In genomic region chr10:97298223-97298571, GRCh38 we compare ENCODE assay signal across 16 cellular contexts.
"Had no signal": no experiment of that assay in that cellular context is flagged by ENCODE, and none has a peak within 500 bp of the region (broad histone marks: within the 10 kb centered on the region; RNA-seq: fewer than 3 reads in every experiment).

No MANE protein-coding gene starts in this region.

- H3K27me3 Mint-ChIP-seq: central memory CD8-positive, alpha-beta T cell; stimulated activated naive CD8-positive, alpha-beta T cell treated with anti-CD3 and anti-CD28 coated beads, Interleukin-15, amount 100 ng/mL, for 72 hours had no signal

- DNase-seq: activated CD4-positive, alpha-beta T cell treated with anti-CD3 and anti-CD28 coated beads, Interleukin-2, amount 50 U/mL, for 4 hours; activated CD4-positive, CD25-positive, alpha-beta regulatory T cell treated with anti-CD3 and anti-CD28 coated beads, Interleukin-2, amount 50 U/mL, for 72 hours; activated T-cell treated with anti-CD3 and anti-CD28 coated beads, Interleukin-2, amount 50 U/mL, for 1 hour; sigmoid colon; stimulated activated CD4-positive, alpha-beta T cell treated with anti-CD3 and anti-CD28 coated beads, Interleukin-1b, Interleukin-23, amount 100 ng/mL, for 48 hours; stimulated activated naive CD8-positive, alpha-beta T cell treated with anti-CD3 and anti-CD28 coated beads, Interleukin-15, amount 100 ng/mL, for 72 hours; T-helper 1 cell; T1000; upper lobe of right lung had no signal

- H3K9me3 ChIP-seq: sigmoid colon, upper lobe of right lung had no signal

- H3K27ac Mint-ChIP-seq: activated naive CD4-positive, alpha-beta T cell treated with anti-CD3 and anti-CD28 coated beads, Interleukin-2, amount 50 U/mL, for 72 hours; activated T-helper 2 cell treated with anti-CD3 and anti-CD28 coated beads, Interferon-gamma antibody, Interleukin-2, Interleukin-4, amounts not matched to agents 10 μg/mL and 5 μg/mL and 100 μg/mL, durations not matched to agents 14 hours and 24 hours and 36 hours; natural killer cell treated with Interleukin-12 subunit alpha and Interleukin-12 subunit beta and Interleukin-15 and Interleukin-18, amount 100 ng/mL, for 72 hours had no signal

- H3K4me3 ChIP-seq: coronary artery, sigmoid colon, upper lobe of right lung had no signal

- H3K27me3 ChIP-seq: sigmoid colon, upper lobe of right lung had no signal

- H3K4me1 ChIP-seq: sigmoid colon, upper lobe of right lung had no signal

- ATAC-seq: activated naive CD4-positive, alpha-beta T cell treated with anti-CD3 and anti-CD28 coated beads, Interleukin-2, amount 50 U/mL, for 72 hours; esophagus mucosa; natural killer cell treated with Interleukin-12 subunit alpha and Interleukin-12 subunit beta and Interleukin-15 and Interleukin-18, amount 100 ng/mL, for 72 hours; stimulated activated naive CD8-positive, alpha-beta T cell treated with anti-CD3 and anti-CD28 coated beads, Interleukin-15, amount 100 ng/mL, for 72 hours had no signal

- H3K36me3 Mint-ChIP-seq: activated naive CD4-positive, alpha-beta T cell treated with anti-CD3 and anti-CD28 coated beads, Interleukin-2, amount 50 U/mL, for 72 hours; brain; natural killer cell treated with Interleukin-12 subunit alpha and Interleukin-12 subunit beta and Interleukin-15 and Interleukin-18, amount 100 ng/mL, for 72 hours had no signal

- H3K4me3 Mint-ChIP-seq: brain; central memory CD8-positive, alpha-beta T cell; natural killer cell treated with Interleukin-12 subunit alpha and Interleukin-12 subunit beta and Interleukin-15 and Interleukin-18, amount 100 ng/mL, for 72 hours; stimulated activated naive CD8-positive, alpha-beta T cell treated with anti-CD3 and anti-CD28 coated beads, Interleukin-15, amount 100 ng/mL, for 72 hours had no signal

- H3K9me3 Mint-ChIP-seq: activated naive CD4-positive, alpha-beta T cell treated with anti-CD3 and anti-CD28 coated beads, Interleukin-2, amount 50 U/mL, for 72 hours; activated T-helper 2 cell treated with anti-CD3 and anti-CD28 coated beads, Interferon-gamma antibody, Interleukin-2, Interleukin-4, amounts not matched to agents 10 μg/mL and 5 μg/mL and 100 μg/mL, durations not matched to agents 14 hours and 24 hours and 36 hours; brain; central memory CD8-positive, alpha-beta T cell; natural killer cell treated with Interleukin-12 subunit alpha and Interleukin-12 subunit beta and Interleukin-15 and Interleukin-18, amount 100 ng/mL, for 72 hours; stimulated activated naive CD8-positive, alpha-beta T cell treated with anti-CD3 and anti-CD28 coated beads, Interleukin-15, amount 100 ng/mL, for 72 hours had no signal

- H3K36me3 ChIP-seq: sigmoid colon, upper lobe of right lung had no signal

- H3K27ac ChIP-seq: coronary artery, sigmoid colon, upper lobe of right lung had no signal

- H3K4me1 Mint-ChIP-seq: brain; central memory CD8-positive, alpha-beta T cell had no signal
